17 cellular contexts compared by ENCODE assay signal in the genomic region with DNA sequence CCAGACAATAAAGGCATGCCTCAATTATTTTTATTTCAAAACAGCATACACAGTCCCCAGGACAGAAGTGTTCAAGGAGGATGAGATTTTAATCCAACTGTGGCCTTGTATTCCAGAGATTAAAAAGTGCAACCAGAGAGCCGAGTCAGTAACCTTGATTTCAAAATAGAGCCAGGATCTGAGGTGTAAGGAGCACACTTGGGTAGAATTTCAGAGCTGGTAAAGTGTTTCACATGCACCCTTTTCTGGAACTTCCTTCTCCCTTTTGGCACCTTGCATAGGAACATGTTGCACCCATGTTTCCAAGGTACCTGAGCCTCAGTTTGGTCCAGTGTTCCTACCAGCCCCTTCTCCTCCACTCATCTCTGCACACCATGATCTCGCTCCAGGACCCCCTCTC.
"Had no signal": no experiment of that assay in that cellular context is flagged by ENCODE, and none has a peak within 500 bp of the region (broad histone marks: within the 10 kb centered on the region; RNA-seq: fewer than 3 reads in every experiment).

No MANE protein-coding gene starts in this region.

- H3K27ac Mint-ChIP-seq: activated CD4-positive, alpha-beta memory T cell treated with anti-CD3 and anti-CD28 coated beads for 36 hours; activated CD8-positive, alpha-beta memory T cell treated with anti-CD3 and anti-CD28 coated beads, Interleukin-2, amount 10 ng/mL, durations not matched to agents 7 days and 5 days; endodermal cell; natural killer cell; stimulated activated naive CD8-positive, alpha-beta T cell treated with anti-CD3 and anti-CD28 coated beads, Interleukin-15, amount 100 ng/mL, for 72 hours had no signal

- H3K36me3 Mint-ChIP-seq: activated CD4-positive, alpha-beta memory T cell treated with anti-CD3 and anti-CD28 coated beads for 36 hours; activated CD8-positive, alpha-beta memory T cell treated with anti-CD3 and anti-CD28 coated beads, Interleukin-2, amount 10 ng/mL, durations not matched to agents 7 days and 5 days; natural killer cell had no signal

- H3K27me3 Mint-ChIP-seq: activated CD8-positive, alpha-beta memory T cell treated with anti-CD3 and anti-CD28 coated beads, Interleukin-2, amount 10 ng/mL, durations not matched to agents 7 days and 5 days; stimulated activated naive CD8-positive, alpha-beta T cell treated with anti-CD3 and anti-CD28 coated beads, Interleukin-15, amount 100 ng/mL, for 72 hours had no signal

- H3K9me3 ChIP-seq: prostate gland, right lobe of liver, spleen, tibial nerve, uterus had no signal

- H3K79me2 ChIP-seq: hepatocyte had no signal

- H3K4me3 Mint-ChIP-seq: activated CD4-positive, alpha-beta memory T cell treated with anti-CD3 and anti-CD28 coated beads for 36 hours; activated CD8-positive, alpha-beta memory T cell treated with anti-CD3 and anti-CD28 coated beads, Interleukin-2, amount 10 ng/mL, durations not matched to agents 7 days and 5 days; activated T-cell treated with anti-CD3 and anti-CD28 coated beads, Interleukin-2, amount 50 U/mL, for 4 hours; endodermal cell; natural killer cell; stimulated activated naive CD8-positive, alpha-beta T cell treated with anti-CD3 and anti-CD28 coated beads, Interleukin-15, amount 100 ng/mL, for 72 hours had no signal

- H3K4me1 Mint-ChIP-seq: activated CD8-positive, alpha-beta memory T cell treated with anti-CD3 and anti-CD28 coated beads, Interleukin-2, amount 10 ng/mL, durations not matched to agents 7 days and 5 days; natural killer cell; stimulated activated naive CD8-positive, alpha-beta T cell treated with anti-CD3 and anti-CD28 coated beads, Interleukin-15, amount 100 ng/mL, for 72 hours had no signal

- H2AFZ ChIP-seq: hepatocyte had no signal

- H3K27ac ChIP-seq: hepatocyte, prostate gland, right lobe of liver, spleen, VCaP had no signal

- DNase-seq: activated CD4-positive, alpha-beta memory T cell treated with anti-CD3 and anti-CD28 coated beads for 36 hours; activated CD4-positive, alpha-beta T cell treated with anti-CD3 and anti-CD28 coated beads for 1 hour; activated CD8-positive, alpha-beta memory T cell treated with anti-CD3 and anti-CD28 coated beads, Interleukin-2, amount 10 ng/mL, durations not matched to agents 7 days and 5 days; activated effector memory CD4-positive, alpha-beta T cell treated with Interleukin-2 at 50 U/mL for 16 hours; activated naive CD4-positive, alpha-beta T cell treated with anti-CD3 and anti-CD28 coated beads, Interleukin-2, amount 50 U/mL, for 16 hours; activated T-cell treated with anti-CD3 and anti-CD28 coated beads, Interleukin-2, amount 50 U/mL, for 4 hours; islet precursor cell; natural killer cell; right lobe of liver; spleen; stimulated activated naive CD8-positive, alpha-beta T cell treated with anti-CD3 and anti-CD28 coated beads, Interleukin-15, amount 100 ng/mL, for 72 hours; uterus had no signal

- H3K36me3 ChIP-seq: prostate gland, right lobe of liver, tibial nerve, uterus had no signal

- H3K27me3 ChIP-seq: hepatocyte, right lobe of liver, spleen, tibial nerve, uterus had no signal

- H3K4me1 ChIP-seq: prostate gland, right lobe of liver, spleen had no signal

- H3K9me3 Mint-ChIP-seq: activated CD4-positive, alpha-beta memory T cell treated with anti-CD3 and anti-CD28 coated beads for 36 hours; activated T-cell treated with anti-CD3 and anti-CD28 coated beads, Interleukin-2, amount 50 U/mL, for 4 hours; endodermal cell; natural killer cell; stimulated activated naive CD8-positive, alpha-beta T cell treated with anti-CD3 and anti-CD28 coated beads, Interleukin-15, amount 100 ng/mL, for 72 hours had no signal

- H3K4me3 ChIP-seq: hepatocyte, prostate gland, right lobe of liver, spleen, uterus had no signal
